In genomic region chr9:3906437-3907213, GRCh38 we compare ENCODE assay signal across 12 cellular contexts.
A peak's percentile ranks its signal among the peaks of the same experiment; 100 is the strongest.
DNase-seq lines count a peak whose midpoint lies in the region; ATAC-seq, FAIRE-seq and TF ChIP-seq lines count a peak whose summit lies in the region.
"Had no signal": no experiment of that assay in that cellular context is flagged by ENCODE, and none has a peak within 500 bp of the region (broad histone marks: within the 10 kb centered on the region; RNA-seq: fewer than 3 reads in every experiment).

No MANE protein-coding gene starts in this region.

- no peaks in the 10 kb centered on the region for H3K4me1 ChIP-seq in adrenal gland (replicated peaks in 1 of 2)

- DNase-seq in AG08395 (ENCODE audit: low spot score), result peak; percentile 86
- DNase-seq in HTR-8/SVneo (ENCODE audit: insufficient read length, low spot score), result peak; percentile 84
- DNase-seq in T47D (ENCODE audit: low read depth in 1 of 2, low spot score in 1 of 2), result peak; percentile 1 to 62
- peak; percentile 31 for DNase-seq in left kidney (ENCODE audit: low read depth, low spot score)
- no peak for DNase-seq in stimulated activated CD4-positive, alpha-beta T cell treated with anti-CD3 and anti-CD28 coated beads, Interleukin-2, amount 100 ng/mL, for 48 hours
- no peak for DNase-seq in activated effector memory CD4-positive, alpha-beta T cell treated with Interleukin-2 at 50 U/mL for 16 hours
- DNase-seq in adrenal gland, result no peak
- DNase-seq: activated B cell treated with CpG ODN at 0.5 μM for 24 hours, amygdala, NCI-H2171 had no signal

- peak; percentile 40 for FAIRE-seq in HTR-8/SVneo (lab: Jason Lieb, UNC)
- FAIRE-seq: GM19239 had no signal

- H3K27me3 ChIP-seq in adrenal gland, result no peaks in the 10 kb centered on the region

- H3K27ac ChIP-seq in adrenal gland, result no peak overlapping the region

- 77 to 89% (median 83%) methylated on average over 13 of the region's 13 CpGs for WGBS in adrenal gland, 4 donors

- H3K9me3 ChIP-seq in adrenal gland (replicated peaks in 1 of 3), result no peaks in the 10 kb centered on the region

- no peak for TF ChIP-seq CTCF in adrenal gland (IDR thresholded peaks at IDR 0.05)

- no peaks in the 10 kb centered on the region for H3K36me3 ChIP-seq in adrenal gland (replicated peaks in 1 of 2)

- no peak overlapping the region for H3K4me3 ChIP-seq in adrenal gland

- TF ChIP-seq POLR2A in adrenal gland (IDR thresholded peaks at IDR 0.05), result no peak

- intact Hi-C loops in adrenal gland (cut with DNase I), result no loop called here

- ATAC-seq in GM21367 (IDR thresholded peaks at IDR 0.05; ENCODE audit: unreplicated experiment), result no peak

- in situ Hi-C loops in T47D (cut with HindIII; ENCODE audit: low pct_unique_long_range_greater_than_20kb, low sequenced_read_pairs), result no loop called here

Comparison
In these comparisons a context has a peak if more than half of its experiments do, and no peak if none do; other contexts are left out.
1. DNase-seq: peak in AG08395 (single experiment), HTR-8/SVneo (single experiment), T47D (2 of 2) and left kidney (single experiment); none in stimulated activated CD4-positive, alpha-beta T cell treated with anti-CD3 and anti-CD28 coated beads, Interleukin-2, amount 100 ng/mL, for 48 hours (0 of 2), activated effector memory CD4-positive, alpha-beta T cell treated with Interleukin-2 at 50 U/mL for 16 hours (single experiment) and adrenal gland (0 of 7).